ENCODE assay signal across 13 cellular contexts in genomic region chr6:139452176-139452876, GRCh38.
DNase-seq lines count a peak whose midpoint lies in the region; ATAC-seq and TF ChIP-seq lines count a peak whose summit lies in the region.
"Had no signal": no experiment of that assay in that cellular context is flagged by ENCODE, and none has a peak within 500 bp of the region (broad histone marks: within the 10 kb centered on the region; RNA-seq: fewer than 3 reads in every experiment).

No MANE protein-coding gene starts in this region.

- peak overlapping the region; percentile 20 for H3K27ac ChIP-seq in A673 (ENCODE audit: low read depth, low read length, poor library complexity, severe bottlenecking)
- H3K27ac ChIP-seq in SK-N-SH (ENCODE audit: low read depth in 2 of 2, low read length in 1 of 2), result peak overlapping the region; percentile 10 to 53; a peak in 1 of 4 replicates
- H3K27ac ChIP-seq: heart right ventricle, vagina had no signal

- H3K4me1 ChIP-seq in A673 (ENCODE audit: insufficient read depth, low read length, poor library complexity, severe bottlenecking), result peaks cover 28% of the 10 kb centered on the region
- H3K4me1 ChIP-seq in SK-N-SH (ENCODE audit: control insufficient read depth in 1 of 2, insufficient read depth in 2 of 2, low read depth in 1 of 2, low read length in 1 of 2), result peaks cover 0 to 9% of the 10 kb centered on the region in 2 experiments; a peak in 2 of 4 replicates
- H3K4me1 ChIP-seq: vagina had no signal

- POLR2A ChIA-PET in A673 (lab: Charles Lee; ENCODE audit: low non-redundant PET) (no interaction called here), SK-N-SH (lab: Yijun Ruan, JAX) (no interaction called here)

- H3K27me3 ChIP-seq in A673 (replicated peaks; ENCODE audit: insufficient read depth, low read depth, low read length, poor library complexity) (no peaks in the 10 kb centered on the region), SK-N-SH (ENCODE audit: insufficient read depth) (no peaks in the 10 kb centered on the region)
- H3K27me3 ChIP-seq: heart right ventricle, vagina had no signal

- H3K36me3 ChIP-seq in A673 (ENCODE audit: insufficient read depth, low read length, poor library complexity, severe bottlenecking), result no peaks in the 10 kb centered on the region
- H3K36me3 ChIP-seq in SK-N-SH (replicated peaks in 1 of 2; ENCODE audit: control insufficient read depth in 1 of 2, insufficient read depth in 2 of 2, low read length in 1 of 2), result no peaks in the 10 kb centered on the region
- H3K36me3 ChIP-seq: heart right ventricle, vagina had no signal

- DNase-seq in A673 (ENCODE audit: low spot score) (peak; percentile 60), Kasumi-1 (lab: John Stamatoyannopoulos, UW) (peak; percentile 27 to 38), SK-N-SH (no peak), fibroblast of the conjunctiva (ENCODE audit: low read depth) (peak; percentile 72), T-helper 2 cell (no peak), cerebellum (ENCODE audit: low spot score) (no peak)
- DNase-seq in stimulated activated CD8-positive, alpha-beta memory T cell treated with anti-CD3 and anti-CD28 coated beads, Interleukin-4, amount 100 ng/mL, for 48 hours, result no peak
- DNase-seq: heart right ventricle; NCI-H2081; occipital lobe; stimulated activated CD4-positive, alpha-beta T cell treated with anti-CD3 and anti-CD28 coated beads, Interleukin-15, amount 100 ng/mL, for 24 hours had no signal

- TF ChIP-seq EP300 in SK-N-SH (IDR thresholded peaks at IDR 0.05; ENCODE audit: borderline replicate concordance in 1 of 2, low read depth in 1 of 2, low read length in 1 of 2), result no peak

- no peak for TF ChIP-seq RAD21 in SK-N-SH (IDR thresholded peaks at IDR 0.05; ENCODE audit: low read length)

- H3K9me3 ChIP-seq in A673 (ENCODE audit: low read depth, low read length, poor library complexity, severe bottlenecking), result no peaks in the 10 kb centered on the region
- no peaks in the 10 kb centered on the region for H3K9me3 ChIP-seq in SK-N-SH
- H3K9me3 ChIP-seq: heart right ventricle, vagina had no signal

- H3K4me3 ChIP-seq in A673 (ENCODE audit: low read depth, low read length, poor library complexity, severe bottlenecking) (no peak overlapping the region), SK-N-SH (ENCODE audit: low read depth in 2 of 2, low read length in 1 of 2) (no peak overlapping the region)
- H3K4me3 ChIP-seq: heart right ventricle, vagina had no signal

- H3K9me2 ChIP-seq in SK-N-SH, result no peaks in the 10 kb centered on the region

- no peaks in the 10 kb centered on the region for H4K20me1 ChIP-seq in SK-N-SH (ENCODE audit: insufficient read depth)

- peaks cover 3% of the 10 kb centered on the region for H3F3A ChIP-seq in SK-N-SH (replicated peaks; ENCODE audit: insufficient read depth)

- intact Hi-C loops in A673 (cut with micrococcal nuclease; ENCODE audit: unreplicated experiment), result no loop called here

- no TSS peak for BruUV-seq in A673 (replicated peaks; lab: Mats Ljungman, UMichigan)

- CTCF ChIA-PET in A673 (lab: Charles Lee), result no interaction called here
- CTCF ChIA-PET in SK-N-SH (lab: Yijun Ruan, JAX), result no interaction called here

- H3K4me2 ChIP-seq in SK-N-SH, result no peak overlapping the region

- TF ChIP-seq CTCF in A673 (conservative IDR thresholded peaks at IDR 0.05; ENCODE audit: low read depth, low read length) (no peak), SK-N-SH (IDR thresholded peaks at IDR 0.05) (no peak)

- WGBS in SK-N-SH (ENCODE audit: low lambda C conversion rate), result 56% methylated on average over 2 of the region's 2 CpGs

- no peak overlapping the region for H3K9ac ChIP-seq in SK-N-SH

- H3K79me2 ChIP-seq in SK-N-SH (ENCODE audit: insufficient read depth), result no peaks in the 10 kb centered on the region

- H2AFZ ChIP-seq in SK-N-SH (ENCODE audit: low read depth), result peak overlapping the region; percentile 22

- ATAC-seq in HG03196 (IDR thresholded peaks at IDR 0.05; ENCODE audit: unreplicated experiment), result no peak
- ATAC-seq: heart right ventricle had no signal

TF ChIP-seq in SK-N-SH, 30 proteins besides CTCF, POLR2A, EP300 and RAD21:
- TF ChIP-seq REST (IDR thresholded peaks at IDR 0.05; ENCODE audit: low read depth, low read length) (no peak), PBX3 (IDR thresholded peaks at IDR 0.05) (0 out of 2 replicates have a peak, but pooled peaks have one; percentile 3), TEAD4 (IDR thresholded peaks at IDR 0.05; ENCODE audit: borderline replicate concordance, insufficient read depth) (0 out of 2 replicates have a peak, but pooled peaks have one; percentile 10)

Comparison
In these comparisons a context has a peak if more than half of its experiments do, and no peak if none do; other contexts are left out.
1. DNase-seq: peak in A673 (single experiment), Kasumi-1 (2 of 2) and fibroblast of the conjunctiva (single experiment); none in SK-N-SH (single experiment), stimulated activated CD8-positive, alpha-beta memory T cell treated with anti-CD3 and anti-CD28 coated beads, Interleukin-4, amount 100 ng/mL, for 48 hours (single experiment), T-helper 2 cell (0 of 5) and cerebellum (single experiment).